In genomic region chr5:58041884-58042283, GRCh38 we compare ENCODE assay signal across 14 cellular contexts.
DNase-seq lines count a peak whose midpoint lies in the region; FAIRE-seq and TF ChIP-seq lines count a peak whose summit lies in the region.
"Had no signal": no experiment of that assay in that cellular context is flagged by ENCODE, and none has a peak within 500 bp of the region (broad histone marks: within the 10 kb centered on the region; RNA-seq: fewer than 3 reads in every experiment).

No MANE protein-coding gene starts in this region.

- TF ChIP-seq CTCF in brain microvascular endothelial cell (IDR thresholded peaks at IDR 0.05; ENCODE audit: low read depth, low read length, missing control alignments): no peak

- no peak for DNase-seq in H54 (ENCODE audit: insufficient read length, low spot score)
- DNase-seq in dedifferentiated amniotic fluid mesenchymal stem cell (ENCODE audit: extremely low spot score): peak; percentile 12
- DNase-seq in middle frontal gyrus (ENCODE audit: extremely low spot score, low spot score): peak; percentile 29
- peak; percentile 35 for DNase-seq in superior temporal gyrus (ENCODE audit: extremely low spot score)
- no peak for DNase-seq in brain microvascular endothelial cell
- no peak for DNase-seq in NCI-H2107 treated with DMSO at 0.1 percent for 48 hours (lab: John Stamatoyannopoulos, UW; ENCODE audit: unreplicated experiment)
- no peak for DNase-seq in activated gamma-delta T cell (lab: John Stamatoyannopoulos, UW)
- DNase-seq: CD8-positive, alpha-beta memory T cell; DMS53; GM23248; H9; IMR-90 had no signal

- no peak for TF ChIP-seq POLR2A in H54 (IDR thresholded peaks at IDR 0.05; ENCODE audit: low read depth, low read length)

- H3K27me3 ChIP-seq in brain microvascular endothelial cell (replicated peaks): no peaks in the 10 kb centered on the region
- H3K27me3 ChIP-seq: BLaER1 had no signal

- no peak overlapping the region for H3K4me3 ChIP-seq in brain microvascular endothelial cell (ENCODE audit: low read depth, low read length)
- H3K4me3 ChIP-seq: A549, BLaER1, GM23248 had no signal

- no peak overlapping the region for H3K27ac ChIP-seq in brain microvascular endothelial cell
- H3K27ac ChIP-seq: A549, BLaER1, GM23248 had no signal

- H3K36me3 ChIP-seq in brain microvascular endothelial cell (replicated peaks): no peaks in the 10 kb centered on the region
- H3K36me3 ChIP-seq: BLaER1 had no signal

- peak; percentile 23 for FAIRE-seq in H54 (lab: Jason Lieb, UNC)

- in situ Hi-C loops in brain microvascular endothelial cell (cut with HindIII; ENCODE audit: low pct_ligation_motif_present, low sequenced_read_pairs): no loop called here

Comparison
In these comparisons a context has a peak if more than half of its experiments do, and no peak if none do; other contexts are left out.
1. DNase-seq: peak in dedifferentiated amniotic fluid mesenchymal stem cell (single experiment), middle frontal gyrus (single experiment) and superior temporal gyrus (single experiment); none in H54 (single experiment), brain microvascular endothelial cell (single experiment), NCI-H2107 treated with DMSO at 0.1 percent for 48 hours (single experiment) and activated gamma-delta T cell (single experiment).